Comparison of ENCODE assay signal across 13 cellular contexts in the genomic region with DNA sequence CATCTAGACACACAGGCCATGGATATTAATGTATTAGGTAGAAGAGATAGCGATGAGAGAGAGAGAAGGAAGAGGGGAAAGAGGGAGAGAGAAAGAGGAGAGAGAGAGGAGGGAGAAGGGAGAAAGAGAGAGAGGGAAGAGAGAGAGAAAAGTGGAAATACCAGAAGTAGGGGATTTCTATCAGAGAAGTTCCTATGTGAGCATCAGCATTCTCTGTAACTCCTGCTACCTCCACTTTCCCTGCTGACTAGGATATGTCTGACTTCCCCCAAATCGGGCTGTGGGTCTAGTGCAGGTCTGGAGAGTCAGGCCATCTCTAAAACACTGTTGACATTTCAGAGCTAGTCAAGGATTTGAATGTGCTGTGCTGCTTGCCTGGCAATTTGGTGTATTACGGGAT. TPM values are rescaled to one million over a fixed set of nuclear protein-coding genes. Genes with fewer than 3 reads are reported as not detected.
DNase-seq lines count a peak whose midpoint lies in the region; ATAC-seq and TF ChIP-seq lines count a peak whose summit lies in the region.
"Had no signal": no experiment of that assay in that cellular context is flagged by ENCODE, and none has a peak within 500 bp of the region (broad histone marks: within the 10 kb centered on the region; RNA-seq: fewer than 3 reads in every experiment).

No MANE protein-coding gene starts in this region.

- peaks cover 65% of the 10 kb centered on the region for H3K4me1 ChIP-seq in OCI-LY7 (ENCODE audit: insufficient read depth, low read length, poor library complexity, severe bottlenecking)
- H3K4me1 ChIP-seq in esophagus squamous epithelium, result peaks cover under 1 to 59% (median 3%) of the 10 kb centered on the region in 3 donors
- peaks cover 7% of the 10 kb centered on the region for H3K4me1 ChIP-seq in SJCRH30

- H3K27me3 ChIP-seq in esophagus squamous epithelium (no peaks in the 10 kb centered on the region), SJCRH30 (no peaks in the 10 kb centered on the region)

- no peaks in the 10 kb centered on the region for H3K27me3 Mint-ChIP-seq in T-helper 1 cell treated with Interleukin-12 subunit alpha and Interleukin-12 subunit beta and Interleukin-4 antibody, amounts not matched to agents 30 μg/mL and 1 μg/mL, for 36 hours (ENCODE audit: low read depth)
- no peaks in the 10 kb centered on the region for H3K27me3 Mint-ChIP-seq in stimulated activated naive CD8-positive, alpha-beta T cell treated with anti-CD3 and anti-CD28 coated beads, Interleukin-15, amount 100 ng/mL, for 72 hours

- peaks cover 63% of the 10 kb centered on the region for H3K36me3 ChIP-seq in OCI-LY7 (ENCODE audit: insufficient read depth, low read length)
- H3K36me3 ChIP-seq in esophagus squamous epithelium, result no peaks in the 10 kb centered on the region
- no peaks in the 10 kb centered on the region for H3K36me3 ChIP-seq in SJCRH30

- POLR2A ChIA-PET in OCI-LY7 (lab: Charles Lee), result interaction anchor here (0.6 to 2.5 kb wide), 4 partner anchors 8 to 186 kb away, joined by 3 to 8 read pairs (median 4); no protein-coding TSS in a partner anchor

- H3K27ac Mint-ChIP-seq in T-helper 1 cell treated with Interleukin-12 subunit alpha and Interleukin-12 subunit beta and Interleukin-4 antibody, amounts not matched to agents 30 μg/mL and 1 μg/mL, for 36 hours, result peak overlapping the region; percentile 100
- H3K27ac Mint-ChIP-seq in stimulated activated naive CD8-positive, alpha-beta T cell treated with anti-CD3 and anti-CD28 coated beads, Interleukin-15, amount 100 ng/mL, for 72 hours, result peak overlapping the region; percentile 35 to 80

- H3K9me3 Mint-ChIP-seq in T-helper 1 cell treated with Interleukin-12 subunit alpha and Interleukin-12 subunit beta and Interleukin-4 antibody, amounts not matched to agents 30 μg/mL and 1 μg/mL, for 36 hours, result no peaks in the 10 kb centered on the region
- no peaks in the 10 kb centered on the region for H3K9me3 Mint-ChIP-seq in stimulated activated naive CD8-positive, alpha-beta T cell treated with anti-CD3 and anti-CD28 coated beads, Interleukin-15, amount 100 ng/mL, for 72 hours

- no peak overlapping the region for H2AFZ ChIP-seq in OCI-LY7 (ENCODE audit: low read length)

- H3K27ac ChIP-seq in OCI-LY7 (ENCODE audit: low read depth, low read length, poor library complexity, severe bottlenecking), result peak overlapping the region; percentile 97
- H3K27ac ChIP-seq in esophagus squamous epithelium, result peak overlapping the region in 3 of 4 donors; percentile 78 to 87 (median 85)
- H3K27ac ChIP-seq in SJCRH30, result no peak overlapping the region

- H3K36me3 Mint-ChIP-seq in T-helper 1 cell treated with Interleukin-12 subunit alpha and Interleukin-12 subunit beta and Interleukin-4 antibody, amounts not matched to agents 30 μg/mL and 1 μg/mL, for 36 hours (ENCODE audit: low read depth), result peaks cover 58% of the 10 kb centered on the region

- peak overlapping the region; percentile 94 for H3K4me2 ChIP-seq in OCI-LY7 (ENCODE audit: low read length)

- DNase-seq in T-helper 1 cell (no peak), OCI-LY7 (ENCODE audit: low spot score) (no peak), esophagus squamous epithelium (lab: John Stamatoyannopoulos, UW) (no peak), SJCRH30 (no peak)
- no peak for DNase-seq in stimulated activated naive CD8-positive, alpha-beta T cell treated with anti-CD3 and anti-CD28 coated beads, Interleukin-15, amount 100 ng/mL, for 72 hours
- no peak for DNase-seq in NK-92 treated with Interleukin-12 subunit alpha and Interleukin-12 subunit beta, amount 100 ng/mL, for 24 hours (lab: John Stamatoyannopoulos, UW)
- no peak for DNase-seq in activated effector memory CD4-positive, alpha-beta T cell treated with Interleukin-2 at 50 U/mL for 16 hours
- DNase-seq: central memory CD4-positive, alpha-beta T cell; GOT3; NCI-H446 treated with DMSO at 0.1 percent for 48 hours; posterior cingulate gyrus had no signal

- H4K20me1 ChIP-seq in OCI-LY7 (ENCODE audit: insufficient read depth, low read length), result peaks cover 46% of the 10 kb centered on the region

- intact Hi-C loops in OCI-LY7 (cut with micrococcal nuclease; ENCODE audit: unreplicated experiment), result loop anchor here (5.0 to 10.0 kb wide), 4 partner anchors 75 to 927 kb away; partner anchors contain the start of gene STRAP
- intact Hi-C loops in esophagus squamous epithelium (cut with DNase I), result no loop called here

- 57 to 60% methylated on average over 3 of the region's 3 CpGs for WGBS in esophagus squamous epithelium, 2 donors

- H3K4me1 Mint-ChIP-seq in T-helper 1 cell treated with Interleukin-12 subunit alpha and Interleukin-12 subunit beta and Interleukin-4 antibody, amounts not matched to agents 30 μg/mL and 1 μg/mL, for 36 hours (ENCODE audit: low read depth), result peaks cover 52% of the 10 kb centered on the region
- peaks cover 48% of the 10 kb centered on the region for H3K4me1 Mint-ChIP-seq in stimulated activated naive CD8-positive, alpha-beta T cell treated with anti-CD3 and anti-CD28 coated beads, Interleukin-15, amount 100 ng/mL, for 72 hours

- H3K9me3 ChIP-seq in OCI-LY7 (ENCODE audit: low read length), result no peaks in the 10 kb centered on the region
- H3K9me3 ChIP-seq in esophagus squamous epithelium, result no peaks in the 10 kb centered on the region
- no peaks in the 10 kb centered on the region for H3K9me3 ChIP-seq in SJCRH30 (replicated peaks)

- TF ChIP-seq CTCF in OCI-LY7 (conservative IDR thresholded peaks at IDR 0.05; ENCODE audit: low read length) (no peak), esophagus squamous epithelium (IDR thresholded peaks at IDR 0.05) (no peak)

- H3K79me2 ChIP-seq in OCI-LY7 (ENCODE audit: insufficient read depth, low read depth, low read length), result peaks cover 86% of the 10 kb centered on the region

- no TSS peak for BruUV-seq in OCI-LY7 (replicated peaks; lab: Mats Ljungman, UMichigan)

- no peak for TF ChIP-seq POLR2A in esophagus squamous epithelium (IDR thresholded peaks at IDR 0.05)

- H3K9me2 ChIP-seq in OCI-LY7 (ENCODE audit: insufficient read depth, low read length), result no peaks in the 10 kb centered on the region

- H3K4me3 ChIP-seq in OCI-LY7 (ENCODE audit: low read depth, low read length, poor library complexity, severe bottlenecking) (peak overlapping the region; percentile 72), esophagus squamous epithelium (peak overlapping the region in 3 of 4 donors; percentile 8 to 61 (median 44)), SJCRH30 (no peak overlapping the region)

- no peak for ATAC-seq in stimulated activated naive CD8-positive, alpha-beta T cell treated with anti-CD3 and anti-CD28 coated beads, Interleukin-15, amount 100 ng/mL, for 72 hours
- ATAC-seq: activated CD4-positive, CD25-positive, alpha-beta regulatory T cell treated with anti-CD3 and anti-CD28 coated beads, Interleukin-2, amount 50 U/mL, for 24 hours had no signal

- peak overlapping the region; percentile 99 for H3K4me3 Mint-ChIP-seq in T-helper 1 cell treated with Interleukin-12 subunit alpha and Interleukin-12 subunit beta and Interleukin-4 antibody, amounts not matched to agents 30 μg/mL and 1 μg/mL, for 36 hours
- H3K4me3 Mint-ChIP-seq in stimulated activated naive CD8-positive, alpha-beta T cell treated with anti-CD3 and anti-CD28 coated beads, Interleukin-15, amount 100 ng/mL, for 72 hours, result peak overlapping the region; percentile 93 to 97

- CTCF ChIA-PET in OCI-LY7 (lab: Charles Lee; ENCODE audit: unreplicated experiment), result interaction anchor here (0.6 kb wide), 1 partner anchor 38 kb away, joined by 3 read pairs; no protein-coding TSS in a partner anchor

RNA-seq across cellular contexts. Expression of gene ARHGDIB, which starts 3.6 kb away (rescaled TPM):
- total RNA-seq in OCI-LY7 (2014; rRNA removed; shearing (Covaris generic)), result 569 and 729 TPM in 2 replicates
- 737 and 762 TPM in 2 replicates for total RNA-seq in OCI-LY7 (2022)
- total RNA-seq in esophagus squamous epithelium, result 10 to 100 TPM; 17.2 to 91.1 (median 62.0) TPM
- 1.2 and 2.4 TPM in 2 replicates for total RNA-seq in SJCRH30 (2014; rRNA removed; shearing (Covaris generic))

RNA-seq across cellular contexts. Expression of gene PDE6H, which starts 15.1 kb away (rescaled TPM):
- total RNA-seq in OCI-LY7 (2014; rRNA removed; shearing (Covaris generic)), result not detected in 2 replicates
- total RNA-seq in OCI-LY7 (2022), result not detected in 2 replicates
- total RNA-seq in esophagus squamous epithelium, result not detected
- not detected in 2 replicates for total RNA-seq in SJCRH30 (2014; rRNA removed; shearing (Covaris generic))

RNA-seq across cellular contexts. Expression of gene ERP27, which starts 19.4 kb away (rescaled TPM):
- 1.8 and 1.9 TPM in 2 replicates for total RNA-seq in OCI-LY7 (2014; rRNA removed; shearing (Covaris generic))
- total RNA-seq in OCI-LY7 (2022) (1.7 and 3.3 TPM in 2 replicates), esophagus squamous epithelium (1 to 10 TPM in 2 of 4 donors, under 1 TPM in 1, not detected in 1; 0.57 to 5.5 (median 1.9) TPM)
- not detected in 2 replicates for total RNA-seq in SJCRH30 (2014; rRNA removed; shearing (Covaris generic))
